1 cellular context compared by ENCODE assay signal in the genomic region with DNA sequence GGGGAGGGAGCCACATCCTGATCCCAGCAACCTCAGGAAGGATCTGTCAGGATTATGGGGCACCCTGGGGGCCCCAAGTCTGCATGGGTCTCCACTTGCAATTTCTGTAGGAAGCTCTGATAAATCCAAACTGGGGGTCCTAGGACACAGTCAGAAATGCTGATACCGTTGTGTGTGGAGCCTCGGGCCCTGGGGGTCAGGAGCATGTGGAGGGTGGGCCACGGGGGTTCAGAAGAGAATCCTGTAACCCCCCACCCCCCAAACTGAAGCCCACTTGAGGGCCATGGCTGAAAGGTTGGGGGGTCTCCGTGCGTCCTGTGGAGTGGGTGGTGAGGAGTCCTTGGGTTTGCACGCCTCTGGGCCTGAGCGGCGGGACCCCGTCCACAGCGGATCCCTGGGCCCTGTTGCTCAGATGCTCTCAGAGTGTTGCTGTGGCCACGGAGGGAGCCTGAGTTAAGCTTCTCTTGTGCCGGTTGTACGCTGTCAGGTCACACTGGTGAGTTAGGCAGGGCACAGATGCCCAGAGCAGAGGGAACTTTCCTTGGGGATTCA.
TF ChIP-seq lines count a peak whose summit lies in the region.

No MANE protein-coding gene starts in this region.

TF ChIP-seq in HepG2, 621 proteins besides CTCF, POLR2A, EP300 and RAD21:
- TF ChIP-seq, protein P1, sequence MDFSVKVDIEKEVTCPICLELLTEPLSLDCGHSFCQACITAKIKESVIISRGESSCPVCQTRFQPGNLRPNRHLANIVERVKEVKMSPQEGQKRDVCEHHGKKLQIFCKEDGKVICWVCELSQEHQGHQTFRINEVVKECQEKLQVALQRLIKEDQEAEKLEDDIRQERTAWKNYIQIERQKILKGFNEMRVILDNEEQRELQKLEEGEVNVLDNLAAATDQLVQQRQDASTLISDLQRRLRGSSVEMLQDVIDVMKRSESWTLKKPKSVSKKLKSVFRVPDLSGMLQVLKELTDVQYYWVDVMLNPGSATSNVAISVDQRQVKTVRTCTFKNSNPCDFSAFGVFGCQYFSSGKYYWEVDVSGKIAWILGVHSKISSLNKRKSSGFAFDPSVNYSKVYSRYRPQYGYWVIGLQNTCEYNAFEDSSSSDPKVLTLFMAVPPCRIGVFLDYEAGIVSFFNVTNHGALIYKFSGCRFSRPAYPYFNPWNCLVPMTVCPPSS (IDR thresholded peaks at IDR 0.05): no peak
- TF ChIP-seq, protein P2, sequence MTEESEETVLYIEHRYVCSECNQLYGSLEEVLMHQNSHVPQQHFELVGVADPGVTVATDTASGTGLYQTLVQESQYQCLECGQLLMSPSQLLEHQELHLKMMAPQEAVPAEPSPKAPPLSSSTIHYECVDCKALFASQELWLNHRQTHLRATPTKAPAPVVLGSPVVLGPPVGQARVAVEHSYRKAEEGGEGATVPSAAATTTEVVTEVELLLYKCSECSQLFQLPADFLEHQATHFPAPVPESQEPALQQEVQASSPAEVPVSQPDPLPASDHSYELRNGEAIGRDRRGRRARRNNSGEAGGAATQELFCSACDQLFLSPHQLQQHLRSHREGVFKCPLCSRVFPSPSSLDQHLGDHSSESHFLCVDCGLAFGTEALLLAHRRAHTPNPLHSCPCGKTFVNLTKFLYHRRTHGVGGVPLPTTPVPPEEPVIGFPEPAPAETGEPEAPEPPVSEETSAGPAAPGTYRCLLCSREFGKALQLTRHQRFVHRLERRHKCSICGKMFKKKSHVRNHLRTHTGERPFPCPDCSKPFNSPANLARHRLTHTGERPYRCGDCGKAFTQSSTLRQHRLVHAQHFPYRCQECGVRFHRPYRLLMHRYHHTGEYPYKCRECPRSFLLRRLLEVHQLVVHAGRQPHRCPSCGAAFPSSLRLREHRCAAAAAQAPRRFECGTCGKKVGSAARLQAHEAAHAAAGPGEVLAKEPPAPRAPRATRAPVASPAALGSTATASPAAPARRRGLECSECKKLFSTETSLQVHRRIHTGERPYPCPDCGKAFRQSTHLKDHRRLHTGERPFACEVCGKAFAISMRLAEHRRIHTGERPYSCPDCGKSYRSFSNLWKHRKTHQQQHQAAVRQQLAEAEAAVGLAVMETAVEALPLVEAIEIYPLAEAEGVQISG (CRISPR knock-in tag; IDR thresholded peaks at IDR 0.05): no peak
- TF ChIP-seq FOXO1 (CRISPR knock-in tag; IDR thresholded peaks at IDR 0.05) (no peak), AGO2 (optimal IDR thresholded peaks at IDR 0.05; ENCODE audit: low read depth, low read length) (peak; percentile 33), ZNF24 (IDR thresholded peaks at IDR 0.05) (no peak), MIER3 (CRISPR knock-in tag; IDR thresholded peaks at IDR 0.05; ENCODE audit: borderline replicate concordance) (no peak)
TF ChIP-seq in HepG2: peak in this region for 1.
